In genomic region chr11:101188173-101188572, GRCh38 we compare ENCODE assay signal across 31 cellular contexts. TPM values are rescaled to one million over a fixed set of nuclear protein-coding genes. Genes with fewer than 3 reads are reported as not detected.
"Had no signal": no experiment of that assay in that cellular context is flagged by ENCODE, and none has a peak within 500 bp of the region (broad histone marks: within the 10 kb centered on the region; RNA-seq: fewer than 3 reads in every experiment).

No MANE protein-coding gene starts in this region.

- H3K36me3 ChIP-seq: breast epithelium, left lung, stomach, tibial nerve had no signal

- DNase-seq: activated CD4-positive, alpha-beta memory T cell treated with anti-CD3 and anti-CD28 coated beads for 36 hours; activated CD4-positive, alpha-beta T cell treated with anti-CD3 and anti-CD28 coated beads, Interleukin-2, amount 10 ng/mL, durations not matched to agents 24 days and 14 days; activated CD4-positive, CD25-positive, alpha-beta regulatory T cell treated with anti-CD3 and anti-CD28 coated beads, Interleukin-2, amount 50 U/mL, for 72 hours; activated CD8-positive, alpha-beta memory T cell treated with anti-CD3 and anti-CD28 coated beads, Interleukin-2, amount 50 U/mL, for 4 hours; activated gamma-delta T cell treated with Interleukin-2 at 50 U/mL for 16 hours; activated naive CD4-positive, alpha-beta T cell treated with anti-CD3 and anti-CD28 coated beads, Interleukin-2, amount 50 U/mL, for 16 hours; activated T-cell treated with anti-CD3 and anti-CD28 coated beads, Interleukin-2, amount 50 U/mL, for 4 hours; amniotic stem cell; central memory CD4-positive, alpha-beta T cell; effector CD4-positive, alpha-beta T cell; foreskin keratinocyte; left lung; mucosa of descending colon; stimulated activated CD4-positive, alpha-beta T cell treated with anti-CD3 and anti-CD28 coated beads, Interleukin-15, amount 100 ng/mL, for 24 hours; stimulated activated CD4-positive, alpha-beta T cell treated with anti-CD3 and anti-CD28 coated beads, Interleukin-2, amount 100 ng/mL, for 24 hours; stimulated activated naive B cell treated with anti-CD40 and anti-IgM and Interleukin-4, amounts not matched to agents 10 μg/mL and 1 μg/mL and 100 μg/mL, for 72 hours; T-helper 9 cell had no signal

- H3K4me3 ChIP-seq: breast epithelium, left lung, lung, mucosa of descending colon, stomach, tibial nerve had no signal

- H3K27ac ChIP-seq: breast epithelium, foreskin keratinocyte, left lung, tibial nerve had no signal

- H3K27me3 ChIP-seq: breast epithelium, left lung, stomach, tibial nerve had no signal

- H3K36me3 Mint-ChIP-seq: activated CD4-positive, alpha-beta memory T cell treated with anti-CD3 and anti-CD28 coated beads for 36 hours; natural killer cell treated with Interleukin-12 subunit alpha and Interleukin-12 subunit beta and Interleukin-15 and Interleukin-18, amount 100 ng/mL, for 72 hours; stimulated activated naive B cell treated with anti-CD40 and anti-IgM and Interleukin-4, amounts not matched to agents 10 μg/mL and 1 μg/mL and 100 μg/mL, for 72 hours had no signal

- H3K9me3 Mint-ChIP-seq: activated CD4-positive, alpha-beta T cell treated with anti-CD3 and anti-CD28 coated beads, Interleukin-2, amount 10 ng/mL, durations not matched to agents 24 days and 14 days had no signal

- H3K9me3 ChIP-seq: breast epithelium, left lung, mucosa of descending colon, stomach, tibial nerve had no signal

- H3K4me1 ChIP-seq: breast epithelium, foreskin keratinocyte, left lung, tibial nerve had no signal

- H3K4me1 Mint-ChIP-seq: activated CD4-positive, alpha-beta T cell treated with anti-CD3 and anti-CD28 coated beads, Interleukin-2, amount 10 ng/mL, durations not matched to agents 24 days and 14 days; activated T-helper 17 cell treated with anti-CD3 and anti-CD28 coated beads, Interleukin-2, amount 50 U/mL, for 72 hours; stimulated activated naive B cell treated with anti-CD40 and anti-IgM and Interleukin-4, amounts not matched to agents 10 μg/mL and 1 μg/mL and 100 μg/mL, for 72 hours had no signal

- H3K27ac Mint-ChIP-seq: activated CD4-positive, alpha-beta memory T cell treated with anti-CD3 and anti-CD28 coated beads for 36 hours; activated CD4-positive, alpha-beta T cell treated with anti-CD3 and anti-CD28 coated beads, Interleukin-2, amount 10 ng/mL, durations not matched to agents 24 days and 14 days; activated T-helper 17 cell treated with anti-CD3 and anti-CD28 coated beads, Interleukin-2, amount 50 U/mL, for 72 hours; dendritic cell treated with granulocyte-macrophage colony-stimulating factor and Interleukin-4, amounts not matched to agents 40 ng/mL and 50 ng/mL, for 4 days; natural killer cell treated with Interleukin-12 subunit alpha and Interleukin-12 subunit beta and Interleukin-15 and Interleukin-18, amount 100 ng/mL, for 72 hours; progenitor cell of endocrine pancreas; stimulated activated naive B cell treated with anti-CD40 and anti-IgM and Interleukin-4, amounts not matched to agents 10 μg/mL and 1 μg/mL and 100 μg/mL, for 72 hours; T-helper 1 cell treated with Interleukin-12 subunit alpha and Interleukin-12 subunit beta and Interleukin-4 antibody, amounts not matched to agents 30 μg/mL and 1 μg/mL, for 36 hours had no signal

- H3K4me3 Mint-ChIP-seq: activated CD4-positive, alpha-beta memory T cell treated with anti-CD3 and anti-CD28 coated beads for 36 hours; activated CD4-positive, alpha-beta T cell treated with anti-CD3 and anti-CD28 coated beads, Interleukin-2, amount 10 ng/mL, durations not matched to agents 24 days and 14 days; activated T-cell treated with anti-CD3 and anti-CD28 coated beads, Interleukin-2, amount 50 U/mL, for 4 hours; activated T-helper 17 cell treated with anti-CD3 and anti-CD28 coated beads, Interleukin-2, amount 50 U/mL, for 72 hours; dendritic cell treated with granulocyte-macrophage colony-stimulating factor and Interleukin-4, amounts not matched to agents 40 ng/mL and 50 ng/mL, for 4 days; natural killer cell treated with Interleukin-12 subunit alpha and Interleukin-12 subunit beta and Interleukin-15 and Interleukin-18, amount 100 ng/mL, for 72 hours; stimulated activated naive B cell treated with anti-CD40 and anti-IgM and Interleukin-4, amounts not matched to agents 10 μg/mL and 1 μg/mL and 100 μg/mL, for 72 hours; T-helper 1 cell treated with Interleukin-12 subunit alpha and Interleukin-12 subunit beta and Interleukin-4 antibody, amounts not matched to agents 30 μg/mL and 1 μg/mL, for 36 hours had no signal

- H3K27me3 Mint-ChIP-seq: activated CD4-positive, alpha-beta memory T cell treated with anti-CD3 and anti-CD28 coated beads for 36 hours; activated CD4-positive, alpha-beta T cell treated with anti-CD3 and anti-CD28 coated beads, Interleukin-2, amount 10 ng/mL, durations not matched to agents 24 days and 14 days; activated T-helper 17 cell treated with anti-CD3 and anti-CD28 coated beads, Interleukin-2, amount 50 U/mL, for 72 hours; dendritic cell treated with granulocyte-macrophage colony-stimulating factor and Interleukin-4, amounts not matched to agents 40 ng/mL and 50 ng/mL, for 4 days; natural killer cell treated with Interleukin-12 subunit alpha and Interleukin-12 subunit beta and Interleukin-15 and Interleukin-18, amount 100 ng/mL, for 72 hours; progenitor cell of endocrine pancreas; stimulated activated naive B cell treated with anti-CD40 and anti-IgM and Interleukin-4, amounts not matched to agents 10 μg/mL and 1 μg/mL and 100 μg/mL, for 72 hours had no signal

- FAIRE-seq: TTC549 had no signal

- ATAC-seq: activated T-cell treated with anti-CD3 and anti-CD28 coated beads, Interleukin-2, amount 50 U/mL, for 4 hours; activated T-helper 17 cell treated with anti-CD3 and anti-CD28 coated beads, Interleukin-2, amount 50 U/mL, for 72 hours; foreskin keratinocyte; mucosa of descending colon; natural killer cell treated with Interleukin-12 subunit alpha and Interleukin-12 subunit beta and Interleukin-15 and Interleukin-18, amount 100 ng/mL, for 72 hours; stimulated activated naive B cell treated with anti-CD40 and anti-IgM and Interleukin-4, amounts not matched to agents 10 μg/mL and 1 μg/mL and 100 μg/mL, for 72 hours had no signal

RNA-seq across cellular contexts. Expression of gene PGR, which starts 58.6 kb away (rescaled TPM):
- total RNA-seq: activated CD4-positive, alpha-beta memory T cell treated with anti-CD3 and anti-CD28 coated beads for 36 hours; activated CD4-positive, alpha-beta T cell treated with anti-CD3 and anti-CD28 coated beads, Interleukin-2, amount 10 ng/mL, durations not matched to agents 24 days and 14 days; activated CD8-positive, alpha-beta memory T cell treated with anti-CD3 and anti-CD28 coated beads for 36 hours; activated T-helper 17 cell treated with anti-CD3 and anti-CD28 coated beads, Interleukin-2, amount 50 U/mL, for 72 hours; epithelial cell of proximal tubule; glomerular endothelial cell; myocyte; natural killer cell treated with Interleukin-12 subunit alpha and Interleukin-12 subunit beta and Interleukin-15 and Interleukin-18, amount 100 ng/mL, for 72 hours; progenitor cell of endocrine pancreas had no signal
